ENCODE assay signal across 9 cellular contexts in the genomic region with DNA sequence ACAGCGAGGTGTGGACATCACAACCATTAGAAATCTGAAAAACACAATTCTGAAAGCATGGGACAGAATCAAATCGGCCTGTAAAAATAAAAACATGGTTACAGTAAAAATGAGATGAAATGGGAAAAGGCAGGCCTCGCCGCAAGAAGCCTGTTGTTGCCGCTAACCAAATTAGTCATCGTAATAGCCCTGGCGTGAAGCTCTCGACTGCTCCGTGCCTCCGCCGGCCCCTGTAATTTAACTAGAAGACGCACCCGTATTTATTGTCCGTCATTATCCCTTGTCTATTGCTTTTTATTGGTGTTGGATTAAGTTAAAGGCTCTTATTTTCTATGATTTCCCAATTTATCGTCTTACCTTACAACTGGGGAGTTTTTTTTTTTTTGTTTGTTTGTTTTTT.
"Had no signal": no experiment of that assay in that cellular context is flagged by ENCODE, and none has a peak within 500 bp of the region (broad histone marks: within the 10 kb centered on the region; RNA-seq: fewer than 3 reads in every experiment).

No MANE protein-coding gene starts in this region.

- H3K27ac Mint-ChIP-seq: HFFc6, IgD-negative memory B cell had no signal

- H3K4me1 ChIP-seq: HAP-1 had no signal

- H3K27ac ChIP-seq: HL-60 had no signal

- H3K4me3 ChIP-seq: HAP-1 had no signal

- H3K4me1 Mint-ChIP-seq: IgD-negative memory B cell had no signal

- H3K9me3 ChIP-seq: HAP-1 had no signal

- DNase-seq: GOT3, H7, HFFc6, KBM-7 had no signal

- H3K36me3 Mint-ChIP-seq: IgD-negative memory B cell had no signal

- H3K4me3 Mint-ChIP-seq: HFFc6, IgD-negative memory B cell had no signal

- H3K9me3 Mint-ChIP-seq: IgD-negative memory B cell had no signal

- H3K36me3 ChIP-seq: HAP-1 had no signal

- ATAC-seq: HCT116, HepG2 had no signal

- H3K27me3 Mint-ChIP-seq: IgD-negative memory B cell had no signal
